In the genomic region with DNA sequence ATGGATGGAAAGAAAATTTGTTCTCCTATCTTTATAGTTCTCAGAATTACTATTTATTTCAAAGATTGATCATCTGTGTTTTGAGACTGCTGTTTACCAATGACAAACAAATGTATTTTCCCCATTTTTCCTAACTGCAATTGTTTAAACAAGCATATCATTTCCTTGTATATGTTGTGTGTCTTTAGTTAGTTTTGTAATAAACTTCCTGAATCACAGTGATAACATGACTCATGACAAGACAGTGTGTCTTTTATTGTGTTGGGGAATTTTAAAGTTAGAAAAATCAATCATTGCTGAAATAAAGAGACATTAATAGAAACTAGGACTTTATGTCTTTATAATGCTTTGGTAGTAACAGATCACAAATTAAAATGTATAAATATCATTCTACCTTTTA, we compare ENCODE assay signal across 27 cellular contexts.
DNase-seq lines count a peak whose midpoint lies in the region; ATAC-seq, FAIRE-seq and TF ChIP-seq lines count a peak whose summit lies in the region.
"Had no signal": no experiment of that assay in that cellular context is flagged by ENCODE, and none has a peak within 500 bp of the region (broad histone marks: within the 10 kb centered on the region; RNA-seq: fewer than 3 reads in every experiment).

No MANE protein-coding gene starts in this region.

- no peak overlapping the region for H3K4me2 ChIP-seq in A549
- H3K4me2 ChIP-seq: PC-9 had no signal

- no peak for TF ChIP-seq POLR2A in A549 (IDR thresholded peaks at IDR 0.05; ENCODE audit: low read length)

- CTCF ChIA-PET in A549 (lab: Yijun Ruan, JAX), result no interaction called here

- intact Hi-C loops in mucosa of descending colon (cut with DNase I, micrococcal nuclease), result no loop called here

- peak; percentile 97 for FAIRE-seq in A549 (lab: Jason Lieb, UNC)
- FAIRE-seq: GM12892, GM19239, H54 had no signal

- no peak for ATAC-seq in A549
- peak; percentile 48 for ATAC-seq in mucosa of descending colon

- H3K36me3 ChIP-seq in mucosa of descending colon (ENCODE audit: low read depth), result no peaks in the 10 kb centered on the region
- H3K36me3 ChIP-seq: BLaER1 treated with 17β-estradiol and CSF1 and Interleukin-3, amounts not matched to agents 10 nM and 100 nM; SJSA1 had no signal

- H3K9me3 ChIP-seq in A549 (no peaks in the 10 kb centered on the region), mucosa of descending colon (no peaks in the 10 kb centered on the region)
- H3K9me3 ChIP-seq: BLaER1 treated with 17β-estradiol and CSF1 and Interleukin-3, amounts not matched to agents 10 nM and 100 nM; Caco-2; SJSA1 had no signal

- TF ChIP-seq RAD21 in A549 (conservative IDR thresholded peaks at IDR 0.05 in 1 of 2, IDR thresholded peaks at IDR 0.05 in 1 of 2), result no peak

- H3K27ac ChIP-seq in A549, result no peak overlapping the region
- H3K27ac ChIP-seq: BLaER1 treated with 17β-estradiol and CSF1 and Interleukin-3, amounts not matched to agents 10 nM and 100 nM; HL-60; PC-9; SJSA1 had no signal

- H3K4me1 ChIP-seq in A549, result no peaks in the 10 kb centered on the region
- no peaks in the 10 kb centered on the region for H3K4me1 ChIP-seq in mucosa of descending colon (ENCODE audit: low read depth)
- H3K4me1 ChIP-seq: SJSA1 had no signal

- TF ChIP-seq CTCF in A549 (IDR thresholded peaks at IDR 0.05) (no peak), epithelial cell of esophagus (IDR thresholded peaks at IDR 0.05; ENCODE audit: insufficient read depth, low read depth, low read length, missing control alignments) (no peak), mucosa of descending colon (IDR thresholded peaks at IDR 0.05) (no peak)

- DNase-seq in A549 (ENCODE audit: low read depth in 1 of 2, low spot score in 1 of 2), result no peak
- peak; percentile 26 for DNase-seq in ELR (ENCODE audit: low read depth)
- peak; percentile 4 for DNase-seq in epithelial cell of esophagus (ENCODE audit: low read depth)
- DNase-seq in mucosa of descending colon, result no peak
- DNase-seq in hippocampal formation (lab: John Stamatoyannopoulos, UW), result no peak
- no peak for DNase-seq in activated CD8-positive, alpha-beta memory T cell treated with anti-CD3 and anti-CD28 coated beads for 24 hours
- no peak for DNase-seq in hepatic stellate cell (ENCODE audit: low spot score)
- DNase-seq: 8988T; Caco-2; CD4-positive, alpha-beta memory T cell; DMS79 treated with DMSO at 0.1 percent for 48 hours; NCI-H1092 treated with DMSO at 0.1 percent for 48 hours; NCI-H1436; NCI-H187; NCI-H2081 treated with DMSO at 0.1 percent for 48 hours; NCI-H446; NCI-H524 treated with DMSO at 0.1 percent for 48 hours; NCI-H774; NK-92 treated with Interleukin-12 subunit alpha and Interleukin-12 subunit beta, amount 100 ng/mL, for 24 hours; PC-9; Right ventricle myocardium superior had no signal

- no peak for TF ChIP-seq EP300 in A549 (IDR thresholded peaks at IDR 0.05)

- no peak overlapping the region for H3K4me3 ChIP-seq in A549
- no peak overlapping the region for H3K4me3 ChIP-seq in epithelial cell of esophagus (ENCODE audit: low read length)
- H3K4me3 ChIP-seq in mucosa of descending colon, result no peak overlapping the region
- H3K4me3 ChIP-seq: BLaER1 treated with 17β-estradiol and CSF1 and Interleukin-3, amounts not matched to agents 10 nM and 100 nM; PC-9; SJSA1 had no signal

- POLR2A ChIA-PET in A549 (lab: Yijun Ruan, JAX), result no interaction called here

TF ChIP-seq in A549, 52 proteins besides CTCF, POLR2A, EP300 and RAD21:
- TF ChIP-seq FOSL2 (IDR thresholded peaks at IDR 0.05) (no peak), FOSL2 (CRISPR knock-in tag; IDR thresholded peaks at IDR 0.05) (peak; percentile 47), RFX5 (IDR thresholded peaks at IDR 0.05) (no peak)

Comparison
In these comparisons a context has a peak if more than half of its experiments do, and no peak if none do; other contexts are left out.
1. DNase-seq: peak in ELR (single experiment) and epithelial cell of esophagus (single experiment); none in A549 (0 of 2), mucosa of descending colon (0 of 3), hippocampal formation (0 of 2), activated CD8-positive, alpha-beta memory T cell treated with anti-CD3 and anti-CD28 coated beads for 24 hours (single experiment) and hepatic stellate cell (single experiment).